Comparison of ENCODE assay signal across 8 cellular contexts in genomic region chr15:90143176-90143655, GRCh38. TPM values are rescaled to one million over a fixed set of nuclear protein-coding genes. Genes with fewer than 3 reads are reported as not detected.
DNase-seq lines count a peak whose midpoint lies in the region; ATAC-seq, FAIRE-seq and TF ChIP-seq lines count a peak whose summit lies in the region.

No MANE protein-coding gene starts in this region.

- no peaks in the 10 kb centered on the region for H3F3A ChIP-seq in smooth muscle cell (ENCODE audit: low read depth)

- ATAC-seq in HG02840 (IDR thresholded peaks at IDR 0.05; ENCODE audit: low FRiP score, unreplicated experiment), result no peak

- H3K27me3 ChIP-seq in right atrium auricular region (no peaks in the 10 kb centered on the region), smooth muscle cell (ENCODE audit: low read depth) (no peaks in the 10 kb centered on the region)

- H3K9ac ChIP-seq in smooth muscle cell (ENCODE audit: low read depth), result no peak overlapping the region

- TF ChIP-seq POLR2A in GM12892 (IDR thresholded peaks at IDR 0.05; ENCODE audit: low read depth, low read length), result no peak

- peaks cover 0 to 16% of the 10 kb centered on the region in 2 donors for H3K4me1 ChIP-seq in right atrium auricular region
- H3K4me1 ChIP-seq in smooth muscle cell (ENCODE audit: low read depth), result peaks cover 4% of the 10 kb centered on the region

- peak; percentile 59 for DNase-seq in GM12892 (ENCODE audit: insufficient read length)
- DNase-seq in SKM-1 (lab: John Stamatoyannopoulos, UW; ENCODE audit: unreplicated experiment), result peak; percentile 56
- peak; percentile 68 for DNase-seq in activated naive CD4-positive, alpha-beta T cell treated with anti-CD3 and anti-CD28 coated beads, Interleukin-2, amount 50 U/mL, for 16 hours
- DNase-seq in right atrium auricular region (ENCODE audit: low spot score), result no peak
- peak; percentile 32 for DNase-seq in smooth muscle cell (lab: John Stamatoyannopoulos, UW; ENCODE audit: unreplicated experiment)

- no peaks in the 10 kb centered on the region for H4K20me1 ChIP-seq in smooth muscle cell (ENCODE audit: low read depth)

- FAIRE-seq in GM12892 (lab: Jason Lieb, UNC), result no peak

- H3K79me2 ChIP-seq in smooth muscle cell (ENCODE audit: low read depth), result no peaks in the 10 kb centered on the region

- WGBS in smooth muscle cell (ENCODE audit: low lambda C conversion rate), result 7% methylated on average over 12 of the region's 12 CpGs

- H3K36me3 ChIP-seq in right atrium auricular region (no peaks in the 10 kb centered on the region), smooth muscle cell (ENCODE audit: low read depth) (no peaks in the 10 kb centered on the region)

- H3K9me3 ChIP-seq in right atrium auricular region (no peaks in the 10 kb centered on the region), smooth muscle cell (replicated peaks; ENCODE audit: low read depth) (no peaks in the 10 kb centered on the region)

- H2AFZ ChIP-seq in smooth muscle cell (ENCODE audit: low read depth), result peak overlapping the region; percentile 65

- TF ChIP-seq CTCF in 22Rv1 (IDR thresholded peaks at IDR 0.05) (peak; percentile 92), LNCAP (IDR thresholded peaks at IDR 0.05) (peak; percentile 86), right atrium auricular region (IDR thresholded peaks at IDR 0.05) (peak; percentile 30 to 66), smooth muscle cell (IDR thresholded peaks at IDR 0.05; ENCODE audit: borderline replicate concordance, insufficient read depth, poor library complexity, severe bottlenecking) (peak; percentile 61)

- H3K4me3 ChIP-seq in right atrium auricular region, result no peak overlapping the region
- H3K4me3 ChIP-seq in smooth muscle cell, result no peak overlapping the region

- H3K27ac ChIP-seq in 22Rv1, result peak overlapping the region; percentile 32; the same call in 1 of the 2 replicates
- H3K27ac ChIP-seq in right atrium auricular region, result peak overlapping the region in 1 of 2 donors; percentile 8
- H3K27ac ChIP-seq in smooth muscle cell (ENCODE audit: low read depth), result no peak overlapping the region

- H3K4me2 ChIP-seq in smooth muscle cell, result peak overlapping the region; percentile 49

RNA-seq across cellular contexts. Expression of gene IDH2, which starts 40.9 kb away (rescaled TPM):
- polyA plus RNA-seq in GM12892 (2012; ENCODE audit: missing spikeins), result 147 TPM
- 100 to 1,000 TPM; 119 to 249 TPM for total RNA-seq in right atrium auricular region
- 67.9 and 82.9 TPM in 2 replicates for total RNA-seq in smooth muscle cell
- polyA plus RNA-seq in smooth muscle cell, result 265 and 278 TPM in 2 replicates

RNA-seq across cellular contexts. Expression of gene SEMA4B, which starts 57.9 kb away (rescaled TPM):
- polyA plus RNA-seq in GM12892 (2012; ENCODE audit: missing spikeins), result 7.3 TPM
- total RNA-seq in right atrium auricular region (10 to 100 TPM; 22.1 to 31.6 TPM), smooth muscle cell (26.5 and 29.6 TPM in 2 replicates)
- 51.4 and 57.1 TPM in 2 replicates for polyA plus RNA-seq in smooth muscle cell
